15 cellular contexts compared by ENCODE assay signal in the genomic region with DNA sequence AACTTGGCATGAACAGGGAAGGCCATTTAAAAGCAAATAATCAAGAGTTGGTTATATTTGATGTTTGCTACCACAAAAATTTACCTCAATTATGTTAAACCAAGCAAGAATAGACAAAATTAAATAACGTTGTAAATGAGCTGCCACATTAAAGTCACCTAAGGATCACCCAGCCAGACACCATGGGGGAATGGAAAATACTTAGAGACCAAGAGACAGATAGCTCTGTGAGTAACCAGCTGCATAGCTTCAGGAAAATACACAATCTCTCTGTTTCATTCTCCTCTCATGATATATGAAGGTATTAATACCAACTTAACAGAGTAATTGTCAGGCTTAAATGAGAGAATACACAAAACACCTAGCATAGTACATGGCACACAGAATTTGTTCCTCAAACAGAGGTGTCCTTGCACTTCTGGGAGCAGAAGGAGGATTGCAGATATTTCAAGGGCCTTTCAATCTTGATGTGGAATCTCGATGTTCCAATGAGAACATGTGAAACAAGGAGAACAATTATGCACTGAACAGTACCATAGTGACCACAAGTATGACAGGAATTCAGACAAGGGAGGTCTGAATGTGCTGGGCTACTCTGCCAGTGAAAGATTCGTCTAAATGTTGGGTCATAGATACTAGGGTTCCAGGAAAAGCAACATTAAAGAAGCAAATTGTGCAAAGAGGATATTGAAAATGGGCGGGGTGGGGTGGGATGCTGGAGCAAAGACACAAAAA. TPM values are rescaled to one million over a fixed set of nuclear protein-coding genes. Genes with fewer than 3 reads are reported as not detected.
DNase-seq lines count a peak whose midpoint lies in the region; TF ChIP-seq lines count a peak whose summit lies in the region.
"Had no signal": no experiment of that assay in that cellular context is flagged by ENCODE, and none has a peak within 500 bp of the region (broad histone marks: within the 10 kb centered on the region; RNA-seq: fewer than 3 reads in every experiment).

No MANE protein-coding gene starts in this region.

- H3K4me1 Mint-ChIP-seq in CD14-positive monocyte = no peaks in the 10 kb centered on the region
- H3K4me1 Mint-ChIP-seq: activated CD4-positive, alpha-beta memory T cell treated with anti-CD3 and anti-CD28 coated beads, Interleukin-2, amount 10 ng/mL, durations not matched to agents 7 days and 5 days had no signal

- DNase-seq in EL (peak; percentile 46), SJSA1 (ENCODE audit: low read depth in 1 of 2, low spot score in 2 of 2) (peak; percentile 59 to 84), fibroblast of gingiva (ENCODE audit: low read depth) (peak; percentile 34), renal cortical epithelial cell (ENCODE audit: low read depth) (peak; percentile 52), amygdala (lab: John Stamatoyannopoulos, UW) (no peak), Kasumi-1 (lab: John Stamatoyannopoulos, UW) (no peak), CD14-positive monocyte (ENCODE audit: low spot score) (no peak), NCI-H146 treated with DMSO at 0.1 percent for 48 hours (lab: John Stamatoyannopoulos, UW; ENCODE audit: unreplicated experiment) (no peak)
- DNase-seq: activated CD4-positive, alpha-beta memory T cell treated with anti-CD3 and anti-CD28 coated beads, Interleukin-2, amount 10 ng/mL, durations not matched to agents 7 days and 5 days; activated naive CD4-positive, alpha-beta T cell; CD4-positive, CD25-positive, alpha-beta regulatory T cell; immature natural killer cell; NCI-H1105; NCI-H524 treated with DMSO at 0.1 percent for 48 hours; stomach had no signal

- intact Hi-C loops in CD14-positive monocyte (cut with micrococcal nuclease) = loop anchor here in 1 of 2 donors (10.0 kb wide), 1 partner anchor 61 kb away; no protein-coding TSS in a partner anchor

- TF ChIP-seq CTCF in CD14-positive monocyte (IDR thresholded peaks at IDR 0.05) = no peak

- H3K4me1 ChIP-seq in SJSA1 (replicated peaks) = peaks cover 17% of the 10 kb centered on the region
- H3K4me1 ChIP-seq: stomach had no signal

- H3K4me3 Mint-ChIP-seq in CD14-positive monocyte = no peak overlapping the region
- H3K4me3 Mint-ChIP-seq: activated CD4-positive, alpha-beta memory T cell treated with anti-CD3 and anti-CD28 coated beads, Interleukin-2, amount 10 ng/mL, durations not matched to agents 7 days and 5 days; CD4-positive, CD25-positive, alpha-beta regulatory T cell; immature natural killer cell had no signal

- no peaks in the 10 kb centered on the region for H3K9me3 ChIP-seq in SJSA1 (replicated peaks)
- H3K9me3 ChIP-seq: stomach had no signal

- H3K27me3 Mint-ChIP-seq in CD14-positive monocyte (ENCODE audit: low read depth in 3 of 3) = no peaks in the 10 kb centered on the region
- H3K27me3 Mint-ChIP-seq: activated CD4-positive, alpha-beta memory T cell treated with anti-CD3 and anti-CD28 coated beads, Interleukin-2, amount 10 ng/mL, durations not matched to agents 7 days and 5 days; CD4-positive, CD25-positive, alpha-beta regulatory T cell had no signal

- no peaks in the 10 kb centered on the region for H3K27me3 ChIP-seq in SJSA1 (replicated peaks)
- H3K27me3 ChIP-seq: stomach had no signal

- H3K4me3 ChIP-seq in SJSA1 = no peak overlapping the region
- H3K4me3 ChIP-seq: stomach had no signal

- H3K27ac ChIP-seq in SJSA1 = peak overlapping the region; percentile 70
- H3K27ac ChIP-seq: stomach had no signal

- no peak overlapping the region for H3K27ac Mint-ChIP-seq in CD14-positive monocyte
- H3K27ac Mint-ChIP-seq: activated CD4-positive, alpha-beta memory T cell treated with anti-CD3 and anti-CD28 coated beads, Interleukin-2, amount 10 ng/mL, durations not matched to agents 7 days and 5 days; CD4-positive, CD25-positive, alpha-beta regulatory T cell had no signal

- H3K36me3 Mint-ChIP-seq in CD14-positive monocyte = no peaks in the 10 kb centered on the region
- H3K36me3 Mint-ChIP-seq: CD4-positive, CD25-positive, alpha-beta regulatory T cell; immature natural killer cell had no signal

- no peaks in the 10 kb centered on the region for H3K36me3 ChIP-seq in SJSA1
- H3K36me3 ChIP-seq: stomach had no signal

- H3K9me3 Mint-ChIP-seq in CD14-positive monocyte = peaks cover 0 to 1% (median 0%) of the 10 kb centered on the region in 7 donors
- H3K9me3 Mint-ChIP-seq: activated CD4-positive, alpha-beta memory T cell treated with anti-CD3 and anti-CD28 coated beads, Interleukin-2, amount 10 ng/mL, durations not matched to agents 7 days and 5 days; CD4-positive, CD25-positive, alpha-beta regulatory T cell; immature natural killer cell had no signal

RNA-seq across cellular contexts. Expression of gene JAKMIP2, which starts 18.6 kb away (rescaled TPM):
- total RNA-seq in SJSA1 (2014; rRNA removed; shearing (Covaris generic)) = 0.06 and 0.79 TPM in 2 replicates
- total RNA-seq in renal cortical epithelial cell = not detected in 2 replicates
- under 1 TPM in 1 of 2 donors, not detected in 1; 0.02 TPM for polyA plus RNA-seq in CD14-positive monocyte

Comparison
In these comparisons a context has a peak if more than half of its experiments do, and no peak if none do; other contexts are left out.
1. DNase-seq: peak in EL (single experiment), SJSA1 (2 of 2), fibroblast of gingiva (single experiment) and renal cortical epithelial cell (single experiment); none in amygdala (0 of 56), Kasumi-1 (0 of 2), CD14-positive monocyte (single experiment) and NCI-H146 treated with DMSO at 0.1 percent for 48 hours (single experiment).